In the genomic region with DNA sequence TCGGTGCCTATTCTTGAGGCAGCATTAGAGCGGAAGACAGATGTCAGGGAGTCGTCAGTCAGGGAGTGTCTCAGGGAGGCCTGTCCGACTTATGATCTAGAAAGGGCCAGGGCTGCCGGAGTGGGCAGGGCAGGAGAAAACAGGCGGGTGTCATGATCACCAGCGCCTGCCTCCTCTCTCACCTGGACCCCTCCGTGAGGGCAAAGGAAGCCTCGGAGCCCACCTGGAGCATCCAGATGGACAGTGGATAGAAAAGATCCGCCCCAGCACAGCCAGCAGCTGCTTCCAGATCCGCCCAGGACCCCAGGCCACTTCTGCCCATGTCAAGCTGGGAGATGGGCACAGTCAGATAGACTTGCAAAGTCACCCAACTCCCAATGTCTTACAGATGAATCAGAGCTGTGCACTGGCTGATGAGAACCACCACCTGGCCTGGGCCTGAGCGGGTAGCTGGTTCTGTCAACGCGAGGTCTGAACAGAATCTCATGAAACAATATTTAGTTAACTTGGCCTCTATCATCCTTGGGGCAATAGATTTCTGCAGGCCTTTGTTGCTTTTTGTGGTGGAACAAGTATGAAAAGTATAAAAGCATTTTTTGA, we compare ENCODE assay signal across 18 cellular contexts. TPM values are rescaled to one million over a fixed set of nuclear protein-coding genes. Genes with fewer than 3 reads are reported as not detected.
DNase-seq lines count a peak whose midpoint lies in the region; ATAC-seq, FAIRE-seq and TF ChIP-seq lines count a peak whose summit lies in the region.
"Had no signal": no experiment of that assay in that cellular context is flagged by ENCODE, and none has a peak within 500 bp of the region (broad histone marks: within the 10 kb centered on the region; RNA-seq: fewer than 3 reads in every experiment).

No MANE protein-coding gene starts in this region.

- no TSS peak for BruUV-seq in endothelial cell of umbilical vein (replicated peaks; lab: Mats Ljungman, UMichigan)

- H4K20me1 ChIP-seq in endothelial cell of umbilical vein (replicated peaks; ENCODE audit: control insufficient read depth, extremely low read depth, insufficient read depth, low read length) = no peaks in the 10 kb centered on the region
- no peaks in the 10 kb centered on the region for H4K20me1 ChIP-seq in osteoblast (ENCODE audit: insufficient read depth, low read length)

- H3K4me1 ChIP-seq in endothelial cell of umbilical vein (ENCODE audit: control insufficient read depth, extremely low read depth, insufficient read depth, low read length) = peaks cover 27% of the 10 kb centered on the region
- H3K4me1 ChIP-seq in osteoblast (ENCODE audit: insufficient read depth, low read length) = peaks cover 20% of the 10 kb centered on the region
- H3K4me1 ChIP-seq: HAP-1 had no signal

- H3K9me1 ChIP-seq in endothelial cell of umbilical vein (replicated peaks; ENCODE audit: control insufficient read depth, extremely low read depth, insufficient read depth, low read length) = no peaks in the 10 kb centered on the region

- DNase-seq in natural killer cell treated with Interleukin-12 subunit alpha and Interleukin-12 subunit beta and Interleukin-15 and Interleukin-18, amount 100 ng/mL, for 72 hours (ENCODE audit: low spot score) = peak; percentile 51
- DNase-seq in natural killer cell = no peak
- no peak for DNase-seq in endothelial cell of umbilical vein (ENCODE audit: low read depth, low spot score)
- DNase-seq in osteoblast (ENCODE audit: insufficient read length, low spot score, missing footprints) = peak; percentile 77
- DNase-seq in NCI-H2081 (lab: John Stamatoyannopoulos, UW) = no peak
- DNase-seq in DMS153 (lab: John Stamatoyannopoulos, UW) = no peak
- no peak for DNase-seq in foreskin melanocyte
- DNase-seq in GM12892 (ENCODE audit: insufficient read length) = no peak
- DNase-seq: activated CD4-positive, alpha-beta T cell treated with anti-CD3 and anti-CD28 coated beads, Interleukin-2, amount 10 ng/mL, durations not matched to agents 24 days and 14 days; activated T-cell treated with anti-CD3 and anti-CD28 coated beads, Interleukin-2, amount 50 U/mL, for 24 hours; COR-L47; effector CD4-positive, alpha-beta T cell; foreskin keratinocyte; GF-D8; NCI-H187 treated with DMSO at 0.1 percent for 48 hours; NCI-H748 treated with DMSO at 0.1 percent for 48 hours had no signal

- dilution Hi-C loops in endothelial cell of umbilical vein (cut with MboI; ENCODE audit: extremely low pct_ligation_motif_present, low sequenced_read_pairs) = loop anchor here (25.0 kb wide), 1 partner anchor 706 kb away; no protein-coding TSS in a partner anchor

- H3K27me3 ChIP-seq in endothelial cell of umbilical vein (ENCODE audit: control insufficient read depth in 2 of 2, insufficient read depth in 2 of 2, low read length in 2 of 2) = no peaks in the 10 kb centered on the region
- H3K27me3 ChIP-seq in osteoblast (ENCODE audit: insufficient read depth, low read length) = no peaks in the 10 kb centered on the region
- H3K27me3 ChIP-seq: foreskin keratinocyte had no signal

- FAIRE-seq in endothelial cell of umbilical vein (lab: Jason Lieb, UNC) = peak; percentile 80
- FAIRE-seq in GM12892 (lab: Jason Lieb, UNC) = no peak

- no peak for TF ChIP-seq POLR2A in endothelial cell of umbilical vein (IDR thresholded peaks at IDR 0.05; ENCODE audit: low read depth, low read length)
- no peak for TF ChIP-seq POLR2A in GM12892 (IDR thresholded peaks at IDR 0.05; ENCODE audit: low read depth, low read length)

- TF ChIP-seq CTCF in natural killer cell (IDR thresholded peaks at IDR 0.05) = no peak
- no peak for TF ChIP-seq CTCF in endothelial cell of umbilical vein (IDR thresholded peaks at IDR 0.05; ENCODE audit: extremely low read depth in 1 of 2, insufficient read depth in 1 of 2, low read depth in 1 of 2, low read length in 2 of 2)
- no peak for TF ChIP-seq CTCF in osteoblast (IDR thresholded peaks at IDR 0.05; ENCODE audit: extremely low read depth, low read depth, low read length)

- peak overlapping the region; percentile 78 for H3K9ac ChIP-seq in endothelial cell of umbilical vein (replicated peaks; ENCODE audit: extremely low read depth, insufficient read depth, low read length)

- H3K4me3 Mint-ChIP-seq in natural killer cell treated with Interleukin-12 subunit alpha and Interleukin-12 subunit beta and Interleukin-15 and Interleukin-18, amount 100 ng/mL, for 72 hours = no peak overlapping the region
- H3K4me3 Mint-ChIP-seq in natural killer cell = no peak overlapping the region
- H3K4me3 Mint-ChIP-seq: activated CD4-positive, alpha-beta T cell treated with anti-CD3 and anti-CD28 coated beads, Interleukin-2, amount 10 ng/mL, durations not matched to agents 24 days and 14 days; activated T-cell treated with anti-CD3 and anti-CD28 coated beads, Interleukin-2, amount 50 U/mL, for 24 hours; T-helper 2 cell treated with Interferon-gamma antibody and Interleukin-4, amounts not matched to agents 5 μg/mL and 100 μg/mL, for 36 hours had no signal

- H3K4me3 ChIP-seq in endothelial cell of umbilical vein (replicated peaks in 1 of 3; ENCODE audit: insufficient read depth in 1 of 3, low read depth in 1 of 3, low read length in 3 of 3) (no peak overlapping the region), osteoblast (ENCODE audit: insufficient read depth, low read length) (no peak overlapping the region)
- H3K4me3 ChIP-seq: HAP-1 had no signal

- no peaks in the 10 kb centered on the region for H3K9me3 ChIP-seq in endothelial cell of umbilical vein (replicated peaks; ENCODE audit: control insufficient read depth, insufficient read depth, low read length)
- H3K9me3 ChIP-seq in osteoblast (ENCODE audit: low read depth, low read length) = no peaks in the 10 kb centered on the region
- H3K9me3 ChIP-seq: HAP-1 had no signal

- H3K4me2 ChIP-seq in endothelial cell of umbilical vein (ENCODE audit: insufficient read depth, low read length) (peak overlapping the region; percentile 60), osteoblast (ENCODE audit: insufficient read depth, low read length) (no peak overlapping the region)

- H3K36me3 Mint-ChIP-seq in natural killer cell treated with Interleukin-12 subunit alpha and Interleukin-12 subunit beta and Interleukin-15 and Interleukin-18, amount 100 ng/mL, for 72 hours = no peaks in the 10 kb centered on the region
- H3K36me3 Mint-ChIP-seq in natural killer cell = no peaks in the 10 kb centered on the region

- POLR2A ChIA-PET in endothelial cell of umbilical vein (lab: Charles Lee) = interaction anchor here (1.3 to 1.9 kb wide), 3 partner anchors 44 to 631 kb away, joined by 4 to 10 read pairs (median 6); no protein-coding TSS in a partner anchor

- H3K27ac Mint-ChIP-seq in natural killer cell treated with Interleukin-12 subunit alpha and Interleukin-12 subunit beta and Interleukin-15 and Interleukin-18, amount 100 ng/mL, for 72 hours = no peak overlapping the region
- no peak overlapping the region for H3K27ac Mint-ChIP-seq in natural killer cell
- H3K27ac Mint-ChIP-seq: activated CD4-positive, alpha-beta T cell treated with anti-CD3 and anti-CD28 coated beads, Interleukin-2, amount 10 ng/mL, durations not matched to agents 24 days and 14 days; T-helper 2 cell treated with Interferon-gamma antibody and Interleukin-4, amounts not matched to agents 5 μg/mL and 100 μg/mL, for 36 hours had no signal

- H3K27me3 Mint-ChIP-seq in natural killer cell treated with Interleukin-12 subunit alpha and Interleukin-12 subunit beta and Interleukin-15 and Interleukin-18, amount 100 ng/mL, for 72 hours = no peaks in the 10 kb centered on the region
- no peaks in the 10 kb centered on the region for H3K27me3 Mint-ChIP-seq in natural killer cell (ENCODE audit: low read depth in 2 of 2)
- H3K27me3 Mint-ChIP-seq: activated CD4-positive, alpha-beta T cell treated with anti-CD3 and anti-CD28 coated beads, Interleukin-2, amount 10 ng/mL, durations not matched to agents 24 days and 14 days; activated T-cell treated with anti-CD3 and anti-CD28 coated beads, Interleukin-2, amount 50 U/mL, for 24 hours had no signal

- peak overlapping the region; percentile 97 for H3K27ac ChIP-seq in endothelial cell of umbilical vein (ENCODE audit: insufficient read depth, low read depth, low read length)
- peak overlapping the region; percentile 70 for H3K27ac ChIP-seq in osteoblast (ENCODE audit: low read depth, low read length)
- H3K27ac ChIP-seq: foreskin keratinocyte had no signal

- peaks cover 0 to 3% of the 10 kb centered on the region in 2 donors for H3K4me1 Mint-ChIP-seq in natural killer cell treated with Interleukin-12 subunit alpha and Interleukin-12 subunit beta and Interleukin-15 and Interleukin-18, amount 100 ng/mL, for 72 hours (ENCODE audit: low read depth in 2 of 2)
- peaks cover 0 to 10% of the 10 kb centered on the region in 2 donors for H3K4me1 Mint-ChIP-seq in natural killer cell

- H2AFZ ChIP-seq in endothelial cell of umbilical vein (ENCODE audit: low read depth, low read length) = no peak overlapping the region
- no peak overlapping the region for H2AFZ ChIP-seq in osteoblast (ENCODE audit: low read length)

- CTCF ChIA-PET in endothelial cell of umbilical vein (lab: Charles Lee) = interaction anchor here (0.6 to 4.0 kb wide), 23 partner anchors 9 to 729 kb away, joined by 3 to 133 read pairs (median 5); a partner anchor contains a TSS

- no peaks in the 10 kb centered on the region for H3K9me3 Mint-ChIP-seq in natural killer cell treated with Interleukin-12 subunit alpha and Interleukin-12 subunit beta and Interleukin-15 and Interleukin-18, amount 100 ng/mL, for 72 hours
- H3K9me3 Mint-ChIP-seq in natural killer cell = no peaks in the 10 kb centered on the region
- H3K9me3 Mint-ChIP-seq: activated CD4-positive, alpha-beta T cell treated with anti-CD3 and anti-CD28 coated beads, Interleukin-2, amount 10 ng/mL, durations not matched to agents 24 days and 14 days; activated T-cell treated with anti-CD3 and anti-CD28 coated beads, Interleukin-2, amount 50 U/mL, for 24 hours; T-helper 2 cell treated with Interferon-gamma antibody and Interleukin-4, amounts not matched to agents 5 μg/mL and 100 μg/mL, for 36 hours had no signal

- H3K36me3 ChIP-seq in endothelial cell of umbilical vein (ENCODE audit: control insufficient read depth in 2 of 2, extremely low read depth in 1 of 2, insufficient read depth in 2 of 2, low read length in 2 of 2) = peaks cover 0 to 7% of the 10 kb centered on the region in 2 experiments
- peaks cover 12% of the 10 kb centered on the region for H3K36me3 ChIP-seq in osteoblast (ENCODE audit: insufficient read depth, low read length)
- H3K36me3 ChIP-seq: HAP-1 had no signal

- H3K79me2 ChIP-seq in endothelial cell of umbilical vein (ENCODE audit: control insufficient read depth, insufficient read depth, low read length) (no peaks in the 10 kb centered on the region), osteoblast (ENCODE audit: insufficient read depth, low read length) (no peaks in the 10 kb centered on the region)

- intact Hi-C loops in natural killer cell (cut with micrococcal nuclease) = no loop called here
- intact Hi-C loops in endothelial cell of umbilical vein (cut with micrococcal nuclease) = loop anchor here (1.0 to 5.0 kb wide), 3 partner anchors 280 to 631 kb away; no protein-coding TSS in a partner anchor

- ATAC-seq in natural killer cell treated with Interleukin-12 subunit alpha and Interleukin-12 subunit beta and Interleukin-15 and Interleukin-18, amount 100 ng/mL, for 72 hours = no peak
- ATAC-seq in natural killer cell = no peak
- ATAC-seq: foreskin keratinocyte had no signal

RNA-seq across cellular contexts. Expression of a gene that starts 22.2 kb away (rescaled TPM):
- 10 to 100 TPM; 16.4 to 25.2 TPM for total RNA-seq in natural killer cell treated with Interleukin-12 subunit alpha and Interleukin-12 subunit beta and Interleukin-15 and Interleukin-18, amount 100 ng/mL, for 72 hours
- 10 to 100 TPM in 2 of 3 donors, 1 to 10 TPM in 1; 8.3 to 15.3 (median 11.3) TPM for total RNA-seq in natural killer cell
- total RNA-seq in endothelial cell of umbilical vein = 31.1 and 31.4 TPM in 2 replicates
- polyA plus RNA-seq in endothelial cell of umbilical vein = 46.0 and 72.2 TPM in 2 replicates
- 31.6 and 37.9 TPM in 2 replicates for polyA plus RNA-seq in endothelial cell of umbilical vein (2011; cell fraction: cytosol; rRNA removed)
- 17.1 and 18.3 TPM in 2 replicates for polyA plus RNA-seq in endothelial cell of umbilical vein (2011; cell fraction: nucleus; rRNA removed)
- 26.1 and 26.2 TPM in 2 replicates for polyA plus RNA-seq in endothelial cell of umbilical vein (2012)
- polyA minus RNA-seq in endothelial cell of umbilical vein = 18.5 and 20.7 TPM in 2 replicates
- 18.9 TPM for polyA minus RNA-seq in endothelial cell of umbilical vein (2011; cell fraction: cytosol; rRNA and poly(A)+ RNA removed)
- polyA minus RNA-seq in endothelial cell of umbilical vein (2011; cell fraction: nucleus; rRNA and poly(A)+ RNA removed) = 11.0 and 11.1 TPM in 2 replicates
- total RNA-seq in osteoblast = 19.4 and 24.6 TPM in 2 replicates
- 18.9 TPM for polyA plus RNA-seq in GM12892 (2012; ENCODE audit: missing spikeins)

RNA-seq across cellular contexts. Expression of a gene that starts 53.5 kb away (rescaled TPM):
- total RNA-seq in natural killer cell treated with Interleukin-12 subunit alpha and Interleukin-12 subunit beta and Interleukin-15 and Interleukin-18, amount 100 ng/mL, for 72 hours = not detected
- total RNA-seq in natural killer cell (under 1 TPM in 2 of 3 donors, not detected in 1; 0.66 to 0.75 TPM), endothelial cell of umbilical vein (3.6 and 8.3 TPM in 2 replicates), osteoblast (5.6 and 9.0 TPM in 2 replicates)
- polyA plus RNA-seq in endothelial cell of umbilical vein = 5.1 and 7.8 TPM in 2 replicates
- polyA plus RNA-seq in endothelial cell of umbilical vein (2011; cell fraction: cytosol; rRNA removed) = 3.2 and 4.7 TPM in 2 replicates
- 1.9 and 2.5 TPM in 2 replicates for polyA plus RNA-seq in endothelial cell of umbilical vein (2011; cell fraction: nucleus; rRNA removed)
- 5.0 and 7.8 TPM in 2 replicates for polyA plus RNA-seq in endothelial cell of umbilical vein (2012)
- polyA minus RNA-seq in endothelial cell of umbilical vein = 3.4 and 3.8 TPM in 2 replicates
- polyA minus RNA-seq in endothelial cell of umbilical vein (2011; cell fraction: cytosol; rRNA and poly(A)+ RNA removed) = not detected
- polyA minus RNA-seq in endothelial cell of umbilical vein (2011; cell fraction: nucleus; rRNA and poly(A)+ RNA removed) = 0.67 and 1.1 TPM in 2 replicates
- polyA plus RNA-seq in GM12892 (2012; ENCODE audit: missing spikeins) = 39.9 TPM

Comparison
In these comparisons a context has a peak if more than half of its experiments do, and no peak if none do; other contexts are left out.
1. DNase-seq: peak in natural killer cell treated with Interleukin-12 subunit alpha and Interleukin-12 subunit beta and Interleukin-15 and Interleukin-18, amount 100 ng/mL, for 72 hours (single experiment) and osteoblast (single experiment); none in natural killer cell (single experiment), endothelial cell of umbilical vein (single experiment), NCI-H2081 (0 of 2), DMS153 (single experiment), foreskin melanocyte (single experiment) and GM12892 (single experiment).